8 cellular contexts compared by ENCODE assay signal in the genomic region with DNA sequence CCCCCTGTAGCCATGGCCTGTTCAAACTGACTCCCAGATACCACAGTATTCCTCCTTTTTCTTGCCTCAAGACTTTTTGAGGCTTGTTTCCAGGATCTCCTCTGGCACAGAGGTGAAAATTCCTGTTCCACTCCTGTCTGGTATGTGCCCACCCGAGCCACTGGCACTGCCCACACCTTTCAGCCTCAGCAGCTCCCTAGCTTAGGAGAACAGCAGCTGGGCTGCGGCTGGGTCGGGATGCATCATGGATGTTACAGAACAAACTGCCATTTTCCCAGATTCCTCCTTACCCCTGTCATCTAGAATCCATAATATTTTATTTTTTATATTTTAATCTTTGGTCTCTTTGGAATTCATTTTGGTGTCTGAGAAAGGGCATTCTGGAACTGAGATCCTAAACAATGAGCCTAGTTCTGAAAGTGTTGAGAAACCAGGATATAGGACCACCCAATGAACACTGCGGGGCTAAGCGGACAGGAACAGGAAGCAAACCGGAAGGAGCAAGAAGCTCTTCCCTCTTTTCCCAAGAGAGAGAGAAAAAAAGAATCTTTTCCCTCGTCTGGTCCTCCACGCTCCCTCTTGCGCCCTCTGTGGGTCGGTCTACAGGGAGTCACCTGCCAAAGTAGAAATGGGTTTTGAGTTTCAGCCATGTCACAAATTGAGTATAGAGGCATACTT. TPM values are rescaled to one million over a fixed set of nuclear protein-coding genes. Genes with fewer than 3 reads are reported as not detected.
DNase-seq lines count a peak whose midpoint lies in the region; ATAC-seq and TF ChIP-seq lines count a peak whose summit lies in the region.

No MANE protein-coding gene starts in this region.

- peak overlapping the region; percentile 20 for H3K27ac Mint-ChIP-seq in activated CD4-positive, alpha-beta T cell treated with anti-CD3 and anti-CD28 coated beads, Interleukin-2, amount 10 ng/mL, durations not matched to agents 24 days and 14 days

- no peaks in the 10 kb centered on the region for H3K36me3 Mint-ChIP-seq in activated CD4-positive, alpha-beta T cell treated with anti-CD3 and anti-CD28 coated beads, Interleukin-2, amount 10 ng/mL, durations not matched to agents 24 days and 14 days (ENCODE audit: low read depth)

- TF ChIP-seq POLR2A in lower leg skin (IDR thresholded peaks at IDR 0.05), result no peak

- intact Hi-C loops in activated CD4-positive, alpha-beta T cell treated with anti-CD3 and anti-CD28 coated beads, Interleukin-2, amount 10 ng/mL, durations not matched to agents 24 days and 14 days (cut with micrococcal nuclease), result loop anchor here (1.0 kb wide), 1 partner anchor 42 kb away; no protein-coding TSS in a partner anchor
- intact Hi-C loops in lower leg skin (cut with DNase I; ENCODE audit: low total_unique reads), result loop anchor here (5.0 kb wide), 1 partner anchor 153 kb away; a partner anchor contains a TSS

- no peak overlapping the region for H3K4me3 Mint-ChIP-seq in activated CD4-positive, alpha-beta T cell treated with anti-CD3 and anti-CD28 coated beads, Interleukin-2, amount 10 ng/mL, durations not matched to agents 24 days and 14 days

- no peaks in the 10 kb centered on the region for H3K9me3 Mint-ChIP-seq in activated CD4-positive, alpha-beta T cell treated with anti-CD3 and anti-CD28 coated beads, Interleukin-2, amount 10 ng/mL, durations not matched to agents 24 days and 14 days

- no peak for ATAC-seq in HG03039 (IDR thresholded peaks at IDR 0.05; ENCODE audit: unreplicated experiment)

- H3K4me3 ChIP-seq in AG04450 (ENCODE audit: low read depth, low read length) (no peak overlapping the region), lower leg skin (ENCODE audit: low read depth, poor library complexity, severe bottlenecking) (no peak overlapping the region)

- H3K9me3 ChIP-seq in AG04450 (ENCODE audit: control insufficient read depth, insufficient read depth, low read length), result no peaks in the 10 kb centered on the region

- DNase-seq in AG04450 (ENCODE audit: low read depth, low spot score) (peak; percentile 63), GM19238 (ENCODE audit: insufficient read length, low spot score) (peak; percentile 35), NCI-H345 treated with DMSO at 0.1 percent for 48 hours (lab: John Stamatoyannopoulos, UW; ENCODE audit: unreplicated experiment) (peak; percentile 10), dedifferentiated amniotic fluid mesenchymal stem cell (ENCODE audit: extremely low spot score) (peak; percentile 86), lower leg skin (ENCODE audit: low spot score in 2 of 2) (peak; percentile 67 to 95)
- peak; percentile 89 for DNase-seq in activated CD4-positive, alpha-beta T cell treated with anti-CD3 and anti-CD28 coated beads, Interleukin-2, amount 10 ng/mL, durations not matched to agents 24 days and 14 days
- DNase-seq in stimulated activated CD4-positive, alpha-beta T cell treated with anti-CD3 and anti-CD28 coated beads, TNF-alpha, amount 100 ng/mL, for 48 hours (ENCODE audit: low read depth in 3 of 3), result peak; percentile 33 to 79 (median 51)

- peak overlapping the region; percentile 22 for H3K27ac ChIP-seq in AG04450 (ENCODE audit: low read depth, low read length)

- POLR2A ChIA-PET in AG04450 (lab: Yijun Ruan, JAX), result interaction anchor here (0.5 to 2.0 kb wide), 9 partner anchors 9 to 155 kb away, joined by 3 to 11 read pairs (median 4); a partner anchor contains a TSS

- TF ChIP-seq CTCF in AG04450 (IDR thresholded peaks at IDR 0.05; ENCODE audit: low read depth, low read length) (peak; percentile 96), lower leg skin (IDR thresholded peaks at IDR 0.05) (peak in 1 of 3 donors; percentile 32)

- H3K27me3 Mint-ChIP-seq in activated CD4-positive, alpha-beta T cell treated with anti-CD3 and anti-CD28 coated beads, Interleukin-2, amount 10 ng/mL, durations not matched to agents 24 days and 14 days, result peaks cover 5% of the 10 kb centered on the region

- CTCF ChIA-PET in AG04450 (lab: Charles Lee), result interaction anchor here (0.6 to 3.4 kb wide), 47 partner anchors 10 to 283 kb away, joined by 3 to 153 read pairs (median 5); a partner anchor contains a TSS

- H3K4me1 Mint-ChIP-seq in activated CD4-positive, alpha-beta T cell treated with anti-CD3 and anti-CD28 coated beads, Interleukin-2, amount 10 ng/mL, durations not matched to agents 24 days and 14 days, result peaks cover 14% of the 10 kb centered on the region

- H3K27me3 ChIP-seq in AG04450 (ENCODE audit: control insufficient read depth, insufficient read depth, low read length), result no peaks in the 10 kb centered on the region

- WGBS in lower leg skin, 2 donors, result 22 to 24% methylated on average over 10 of the region's 10 CpGs

RNA-seq across cellular contexts. Expression of a gene that starts 12.5 kb away (rescaled TPM):
- 0.46 and 1.1 TPM in 2 replicates for polyA plus RNA-seq in AG04450 (2011; rRNA removed)
- 1.1 and 3.0 TPM in 2 replicates for polyA minus RNA-seq in AG04450 (2011; rRNA and poly(A)+ RNA removed)
- not detected in 2 replicates for total RNA-seq in activated CD4-positive, alpha-beta T cell treated with anti-CD3 and anti-CD28 coated beads, Interleukin-2, amount 10 ng/mL, durations not matched to agents 24 days and 14 days
- total RNA-seq in lower leg skin, result not detected

RNA-seq across cellular contexts. Expression of a gene that starts 36.2 kb away (rescaled TPM):
- polyA plus RNA-seq in AG04450 (2011; rRNA removed), result 0.17 and 0.27 TPM in 2 replicates
- 0.35 and 0.41 TPM in 2 replicates for polyA minus RNA-seq in AG04450 (2011; rRNA and poly(A)+ RNA removed)
- total RNA-seq in activated CD4-positive, alpha-beta T cell treated with anti-CD3 and anti-CD28 coated beads, Interleukin-2, amount 10 ng/mL, durations not matched to agents 24 days and 14 days, result not detected in 2 replicates
- total RNA-seq in lower leg skin, result 1 to 10 TPM in 2 of 4 donors, under 1 TPM in 2; 0.66 to 1.5 (median 0.95) TPM

RNA-seq across cellular contexts. Expression of a gene that starts 39.5 kb away (rescaled TPM):
- 2.7 and 3.0 TPM in 2 replicates for polyA plus RNA-seq in AG04450 (2011; rRNA removed)
- 1.3 and 2.8 TPM in 2 replicates for polyA minus RNA-seq in AG04450 (2011; rRNA and poly(A)+ RNA removed)
- total RNA-seq in activated CD4-positive, alpha-beta T cell treated with anti-CD3 and anti-CD28 coated beads, Interleukin-2, amount 10 ng/mL, durations not matched to agents 24 days and 14 days, result not detected in 2 replicates
- 1 to 10 TPM; 1.1 to 5.7 (median 3.9) TPM for total RNA-seq in lower leg skin

Comparison
In these comparisons a context has a peak if more than half of its experiments do, and no peak if none do; other contexts are left out.
1. DNase-seq: peak in every context shown above with its lines; median percentile 89 in activated CD4-positive, alpha-beta T cell treated with anti-CD3 and anti-CD28 coated beads, Interleukin-2, amount 10 ng/mL, durations not matched to agents 24 days and 14 days; 86 in dedifferentiated amniotic fluid mesenchymal stem cell; 81 in lower leg skin; 63 in AG04450; 51 in stimulated activated CD4-positive, alpha-beta T cell treated with anti-CD3 and anti-CD28 coated beads, TNF-alpha, amount 100 ng/mL, for 48 hours; 35 in GM19238; 10 in NCI-H345 treated with DMSO at 0.1 percent for 48 hours.